Comparison of ENCODE assay signal across 22 cellular contexts in genomic region chr1:117580882-117581281, GRCh38. TPM values are rescaled to one million over a fixed set of nuclear protein-coding genes. Genes with fewer than 3 reads are reported as not detected.
A peak's percentile ranks its signal among the peaks of the same experiment; 100 is the strongest.
DNase-seq lines count a peak whose midpoint lies in the region; ATAC-seq, FAIRE-seq and TF ChIP-seq lines count a peak whose summit lies in the region.
"Had no signal": no experiment of that assay in that cellular context is flagged by ENCODE, and none has a peak within 500 bp of the region (broad histone marks: within the 10 kb centered on the region; RNA-seq: fewer than 3 reads in every experiment).

No MANE protein-coding gene starts in this region.

- no peaks in the 10 kb centered on the region; the same call in 1 of the 2 replicates for H3K9me3 ChIP-seq in K562 (replicated peaks; ENCODE audit: control insufficient read depth, insufficient read depth, low read depth, low read length)
- H3K9me3 ChIP-seq: BE2C, BLaER1 had no signal

- 9% methylated on average over 2 of the region's 2 CpGs for WGBS in K562 (ENCODE audit: insufficient coverage, low coverage, missing lambda C conversion rate)

- FAIRE-seq in K562 (lab: Jason Lieb, UNC) (no peak), frontal cortex (lab: Jason Lieb, UNC) (no peak)
- FAIRE-seq: A204.1, G401.6, GM12891, GM19239 had no signal

- peak; percentile 8 for DNase-seq in activated T-cell treated with anti-CD3 and anti-CD28 coated beads, Interleukin-2, amount 50 U/mL, for 24 hours
- no peak for DNase-seq in activated T-cell treated with anti-CD3 and anti-CD28 coated beads, Interleukin-2, amount 50 U/mL, for 4 hours
- DNase-seq in K562 (ENCODE audit: extremely low read depth in 1 of 4, low spot score in 3 of 4) (no peak), type B pancreatic cell (ENCODE audit: extremely low spot score, unreplicated experiment) (no peak), frontal cortex (ENCODE audit: low spot score in 2 of 2) (no peak), DMS114 treated with DMSO at 0.1 percent for 48 hours (lab: John Stamatoyannopoulos, UW; ENCODE audit: unreplicated experiment) (no peak)
- DNase-seq: 8988T; ACHN; BE2C; C1 segment of cervical spinal cord; CD4-positive, alpha-beta memory T cell; CD8-positive, alpha-beta memory T cell; COR-L47; DMS 273 treated with DMSO at 0.1 percent for 48 hours; DMS79 treated with DMSO at 0.1 percent for 48 hours; GF-D8 had no signal

- H3K79me2 ChIP-seq in K562 (ENCODE audit: control insufficient read depth, insufficient read depth, low read length), result no peaks in the 10 kb centered on the region

- H3K4me3 ChIP-seq in K562, result no peak overlapping the region
- H3K4me3 ChIP-seq: BLaER1 had no signal

- H3K27ac Mint-ChIP-seq in activated T-cell treated with anti-CD3 and anti-CD28 coated beads, Interleukin-2, amount 50 U/mL, for 24 hours, result no peak overlapping the region
- H3K27ac Mint-ChIP-seq in type B pancreatic cell, result peak overlapping the region; percentile 12
- H3K27ac Mint-ChIP-seq: CD14-positive monocyte had no signal

- no peak overlapping the region for H3K4me3 Mint-ChIP-seq in activated T-cell treated with anti-CD3 and anti-CD28 coated beads, Interleukin-2, amount 50 U/mL, for 24 hours
- no peak overlapping the region for H3K4me3 Mint-ChIP-seq in activated T-cell treated with anti-CD3 and anti-CD28 coated beads, Interleukin-2, amount 50 U/mL, for 4 hours
- H3K4me3 Mint-ChIP-seq in type B pancreatic cell, result no peak overlapping the region
- H3K4me3 Mint-ChIP-seq: CD14-positive monocyte; CD4-positive, alpha-beta memory T cell; CD8-positive, alpha-beta memory T cell had no signal

- no peaks in the 10 kb centered on the region for H3K36me3 ChIP-seq in K562 (ENCODE audit: control insufficient read depth, insufficient read depth, low read length)
- H3K36me3 ChIP-seq: BE2C, BLaER1 had no signal

- intact Hi-C loops in K562 (cut with micrococcal nuclease), result no loop called here

- in situ Hi-C loops in K562 (cut with MboI), result no loop called here

- H3K36me3 Mint-ChIP-seq in activated T-cell treated with anti-CD3 and anti-CD28 coated beads, Interleukin-2, amount 50 U/mL, for 24 hours (ENCODE audit: low read depth), result no peaks in the 10 kb centered on the region
- no peaks in the 10 kb centered on the region for H3K36me3 Mint-ChIP-seq in activated T-cell treated with anti-CD3 and anti-CD28 coated beads, Interleukin-2, amount 50 U/mL, for 4 hours (ENCODE audit: insufficient read depth)
- no peaks in the 10 kb centered on the region for H3K36me3 Mint-ChIP-seq in type B pancreatic cell
- H3K36me3 Mint-ChIP-seq: CD14-positive monocyte; CD4-positive, alpha-beta memory T cell; CD8-positive, alpha-beta memory T cell had no signal

- no peak for ATAC-seq in activated T-cell treated with anti-CD3 and anti-CD28 coated beads, Interleukin-2, amount 50 U/mL, for 4 hours
- no peak for ATAC-seq in K562

- TF ChIP-seq RAD21 in K562 (CRISPR knock-in tag; conservative IDR thresholded peaks at IDR 0.05 in 1 of 2, IDR thresholded peaks at IDR 0.05 in 1 of 2), result no peak

- TF ChIP-seq EP300 in K562 (IDR thresholded peaks at IDR 0.05; ENCODE audit: low read length), result no peak

- H3K27me3 ChIP-seq in K562 (ENCODE audit: control insufficient read depth in 2 of 2, insufficient read depth in 2 of 2, low read length in 2 of 2), result no peaks in the 10 kb centered on the region
- H3K27me3 ChIP-seq: BE2C, BLaER1 had no signal

- TF ChIP-seq CTCF in K562 (IDR thresholded peaks at IDR 0.05 in 2 of 3, conservative IDR thresholded peaks at IDR 0.05 in 1 of 3; ENCODE audit: insufficient read depth in 2 of 3, low read depth in 1 of 3, low read length in 3 of 3) (no peak), type B pancreatic cell (conservative IDR thresholded peaks at IDR 0.05) (no peak)

- H3K4me1 Mint-ChIP-seq in activated T-cell treated with anti-CD3 and anti-CD28 coated beads, Interleukin-2, amount 50 U/mL, for 24 hours (ENCODE audit: low read depth), result no peaks in the 10 kb centered on the region
- peaks cover 4% of the 10 kb centered on the region for H3K4me1 Mint-ChIP-seq in activated T-cell treated with anti-CD3 and anti-CD28 coated beads, Interleukin-2, amount 50 U/mL, for 4 hours (ENCODE audit: low read depth)
- H3K4me1 Mint-ChIP-seq in type B pancreatic cell (ENCODE audit: unreplicated experiment), result no peaks in the 10 kb centered on the region
- H3K4me1 Mint-ChIP-seq: CD14-positive monocyte had no signal

- H3K27me3 Mint-ChIP-seq in activated T-cell treated with anti-CD3 and anti-CD28 coated beads, Interleukin-2, amount 50 U/mL, for 24 hours, result no peaks in the 10 kb centered on the region
- no peaks in the 10 kb centered on the region for H3K27me3 Mint-ChIP-seq in activated T-cell treated with anti-CD3 and anti-CD28 coated beads, Interleukin-2, amount 50 U/mL, for 4 hours (ENCODE audit: low read depth)
- H3K27me3 Mint-ChIP-seq in type B pancreatic cell, result no peaks in the 10 kb centered on the region
- H3K27me3 Mint-ChIP-seq: CD4-positive, alpha-beta memory T cell had no signal

- H3K9me3 Mint-ChIP-seq in activated T-cell treated with anti-CD3 and anti-CD28 coated beads, Interleukin-2, amount 50 U/mL, for 24 hours, result no peaks in the 10 kb centered on the region
- H3K9me3 Mint-ChIP-seq in activated T-cell treated with anti-CD3 and anti-CD28 coated beads, Interleukin-2, amount 50 U/mL, for 4 hours, result no peaks in the 10 kb centered on the region
- no peaks in the 10 kb centered on the region for H3K9me3 Mint-ChIP-seq in type B pancreatic cell
- H3K9me3 Mint-ChIP-seq: CD14-positive monocyte; CD8-positive, alpha-beta memory T cell had no signal

- no peak overlapping the region for H3K9ac ChIP-seq in K562 (ENCODE audit: insufficient read depth in 1 of 2, low read depth in 2 of 2, low read length in 2 of 2)
- H3K9ac ChIP-seq: BLaER1 had no signal

- BruUV-seq in K562 (replicated peaks; lab: Mats Ljungman, UMichigan), result no TSS peak

- no peaks in the 10 kb centered on the region for H3K4me1 ChIP-seq in K562 (replicated peaks in 1 of 2; ENCODE audit: control insufficient read depth in 2 of 2, insufficient read depth in 2 of 2, low read length in 2 of 2)
- H3K4me1 ChIP-seq: BE2C, BLaER1 had no signal

- no peak overlapping the region for H3K27ac ChIP-seq in K562 (ENCODE audit: extremely low read depth, low read depth, low read length)
- H3K27ac ChIP-seq: BLaER1 had no signal

- no peak overlapping the region for H2AFZ ChIP-seq in K562 (ENCODE audit: low read depth, low read length)

- H3K4me2 ChIP-seq in K562 (ENCODE audit: insufficient read depth, low read length), result no peak overlapping the region
- H3K4me2 ChIP-seq: BLaER1 had no signal

- H4K20me1 ChIP-seq in K562 (replicated peaks; ENCODE audit: control insufficient read depth, insufficient read depth, low read length), result no peaks in the 10 kb centered on the region
- H4K20me1 ChIP-seq: BLaER1 had no signal

- CTCF ChIA-PET in K562 (lab: Yijun Ruan, JAX; ENCODE audit: low intra/inter-chr PET ratio), result no interaction called here

- POLR2A ChIA-PET in K562 (lab: Yijun Ruan, JAX), result interaction anchor here (0.8 to 2.3 kb wide), 9 partner anchors 8 to 49 kb away, joined by 3 to 8 read pairs (median 4); partner anchors contain the start of gene TENT5C

- TF ChIP-seq POLR2A in K562 (conservative IDR thresholded peaks at IDR 0.05), result no peak

- no peaks in the 10 kb centered on the region for H3K9me1 ChIP-seq in K562 (ENCODE audit: control insufficient read depth, insufficient read depth, low read length)

TF ChIP-seq in K562, 482 proteins besides CTCF, POLR2A, EP300 and RAD21:
- TF ChIP-seq ZFP36 (IDR thresholded peaks at IDR 0.05; ENCODE audit: low read depth, low read length, partially characterized antibody) (peak; percentile 97), XRCC5 (IDR thresholded peaks at IDR 0.05; ENCODE audit: low read depth, low read length) (no peak)
TF ChIP-seq in K562: peak in this region for 1.

RNA-seq across cellular contexts. Expression of gene TENT5C, which starts 25.0 kb away (rescaled TPM):
- total RNA-seq in activated T-cell treated with anti-CD3 and anti-CD28 coated beads, Interleukin-2, amount 50 U/mL, for 4 hours, result 1 to 10 TPM; 3.6 to 5.8 (median 5.6) TPM
- total RNA-seq in K562 (2011; cell fraction: chromatin; rRNA removed; ENCODE audit: low replicate concordance), result 12.1 and 13.3 TPM in 2 replicates
- total RNA-seq in K562 (2011; cell fraction: nucleolus; rRNA removed), result 8.7 and 8.8 TPM in 2 replicates
- total RNA-seq in K562 (2011; cell fraction: nucleoplasm; rRNA removed), result 11.4 and 17.1 TPM in 2 replicates
- total RNA-seq in K562 (2014; rRNA removed) (1.8 and 3.6 TPM in 2 replicates), K562 (2014; rRNA removed; fragmentation: Illumina TruSeq; extraction: Trizol) (4.5 and 5.2 TPM in 2 replicates), K562 (2015; rRNA removed; fragmentation: Illumina TruSeq; extraction: Trizol) (2.5 and 2.8 TPM in 2 replicates), K562 (2021) (7.1 and 7.7 TPM in 2 replicates), type B pancreatic cell (ENCODE audit: low replicate concordance) (12.9 and 13.8 TPM in 2 replicates), frontal cortex (4.9 TPM)
- polyA plus RNA-seq in K562 (2011; rRNA removed) (7.7 and 8.2 TPM in 2 replicates), K562 (2014; fragmentation: Illumina TruSeq; extraction: Trizol) (3.4 and 4.0 TPM in 2 replicates), K562 (2014; fragmentation: Nextera tagmentation; extraction: Ambion mirVana) (1 to 10 TPM; 3.8 to 5.0 TPM), K562 (2014; rRNA removed) (2.8 and 2.9 TPM in 2 replicates)
- polyA plus RNA-seq in K562 (2011; cell fraction: cytosol; rRNA removed), result 4.5 and 7.5 TPM in 2 replicates
- polyA plus RNA-seq in K562 (2011; cell fraction: nucleus; rRNA removed), result 3.9 and 5.1 TPM in 2 replicates
- polyA plus RNA-seq in K562 (2012), result 2.4 and 3.7 TPM in 2 replicates
- 26.9 and 28.8 TPM in 2 replicates for polyA minus RNA-seq in K562 (2011; rRNA and poly(A)+ RNA removed)
- 11.0 and 11.5 TPM in 2 replicates for polyA minus RNA-seq in K562 (2011; cell fraction: cytosol; rRNA and poly(A)+ RNA removed)
- polyA minus RNA-seq in K562 (2011; cell fraction: nucleus; rRNA and poly(A)+ RNA removed), result 7.1 and 12.4 TPM in 2 replicates
